Comparison of ENCODE assay signal across 18 cellular contexts in genomic region chr13:52319876-52320275, GRCh38.
"Had no signal": no experiment of that assay in that cellular context is flagged by ENCODE, and none has a peak within 500 bp of the region (broad histone marks: within the 10 kb centered on the region; RNA-seq: fewer than 3 reads in every experiment).

No MANE protein-coding gene starts in this region.

- H3K4me1 Mint-ChIP-seq: activated naive CD8-positive, alpha-beta T cell treated with anti-CD3 and anti-CD28 coated beads, Interleukin-2, amount 10 ng/mL, durations not matched to agents 7 days and 5 days; activated T-helper 17 cell treated with anti-CD3 and anti-CD28 coated beads, Interleukin-2, amount 50 U/mL, for 72 hours; neural crest cell had no signal

- FAIRE-seq: colon had no signal

- H3K36me3 Mint-ChIP-seq: activated CD8-positive, alpha-beta memory T cell treated with anti-CD3 and anti-CD28 coated beads, Interleukin-2, amount 10 ng/mL, durations not matched to agents 7 days and 5 days; activated naive CD8-positive, alpha-beta T cell treated with anti-CD3 and anti-CD28 coated beads, Interleukin-2, amount 10 ng/mL, durations not matched to agents 7 days and 5 days had no signal

- H3K27ac Mint-ChIP-seq: activated CD4-positive, alpha-beta memory T cell treated with anti-CD3 and anti-CD28 coated beads, Interleukin-2, amount 10 ng/mL, durations not matched to agents 7 days and 5 days; activated CD4-positive, alpha-beta T cell treated with anti-CD3 and anti-CD28 coated beads for 36 hours; activated CD8-positive, alpha-beta memory T cell treated with anti-CD3 and anti-CD28 coated beads, Interleukin-2, amount 10 ng/mL, durations not matched to agents 7 days and 5 days; activated naive CD8-positive, alpha-beta T cell treated with anti-CD3 and anti-CD28 coated beads, Interleukin-2, amount 10 ng/mL, durations not matched to agents 7 days and 5 days; activated T-helper 17 cell treated with anti-CD3 and anti-CD28 coated beads, Interleukin-2, amount 50 U/mL, for 72 hours had no signal

- H3K4me3 ChIP-seq: body of pancreas, dorsolateral prefrontal cortex, gastrocnemius medialis, heart left ventricle, left ventricle myocardium inferior, right atrium auricular region, stomach had no signal

- DNase-seq: activated CD4-positive, alpha-beta memory T cell treated with anti-CD3 and anti-CD28 coated beads, Interleukin-2, amount 10 ng/mL, durations not matched to agents 7 days and 5 days; activated CD4-positive, alpha-beta T cell treated with anti-CD3 and anti-CD28 coated beads for 36 hours; activated CD8-positive, alpha-beta memory T cell treated with anti-CD3 and anti-CD28 coated beads, Interleukin-2, amount 10 ng/mL, durations not matched to agents 7 days and 5 days; activated naive CD4-positive, alpha-beta T cell; activated naive CD8-positive, alpha-beta T cell treated with anti-CD3 and anti-CD28 coated beads, Interleukin-2, amount 10 ng/mL, durations not matched to agents 7 days and 5 days; body of pancreas; central memory CD4-positive, alpha-beta T cell; dorsolateral prefrontal cortex; gastrocnemius medialis; heart left ventricle; left ventricle myocardium inferior; stimulated activated CD4-positive, alpha-beta T cell treated with anti-CD3 and anti-CD28 coated beads, Interleukin-4, amount 100 ng/mL, for 1 hour; stomach had no signal

- H3K36me3 ChIP-seq: gastrocnemius medialis, heart left ventricle, left ventricle myocardium inferior, right atrium auricular region, stomach had no signal

- H3K9me3 ChIP-seq: body of pancreas, gastrocnemius medialis, heart left ventricle, left ventricle myocardium inferior, right atrium auricular region, stomach had no signal

- H3K4me3 Mint-ChIP-seq: activated CD4-positive, alpha-beta memory T cell treated with anti-CD3 and anti-CD28 coated beads, Interleukin-2, amount 10 ng/mL, durations not matched to agents 7 days and 5 days; activated CD4-positive, alpha-beta T cell treated with anti-CD3 and anti-CD28 coated beads for 36 hours; activated CD8-positive, alpha-beta memory T cell treated with anti-CD3 and anti-CD28 coated beads, Interleukin-2, amount 10 ng/mL, durations not matched to agents 7 days and 5 days; activated naive CD8-positive, alpha-beta T cell treated with anti-CD3 and anti-CD28 coated beads, Interleukin-2, amount 10 ng/mL, durations not matched to agents 7 days and 5 days; activated T-helper 17 cell treated with anti-CD3 and anti-CD28 coated beads, Interleukin-2, amount 50 U/mL, for 72 hours; neural crest cell had no signal

- H3K4me1 ChIP-seq: body of pancreas, gastrocnemius medialis, heart left ventricle, left ventricle myocardium inferior, right atrium auricular region, stomach had no signal

- H3K9me3 Mint-ChIP-seq: activated CD4-positive, alpha-beta memory T cell treated with anti-CD3 and anti-CD28 coated beads, Interleukin-2, amount 10 ng/mL, durations not matched to agents 7 days and 5 days; activated naive CD8-positive, alpha-beta T cell treated with anti-CD3 and anti-CD28 coated beads, Interleukin-2, amount 10 ng/mL, durations not matched to agents 7 days and 5 days; activated T-helper 17 cell treated with anti-CD3 and anti-CD28 coated beads, Interleukin-2, amount 50 U/mL, for 72 hours; neural crest cell had no signal

- H3K27me3 ChIP-seq: body of pancreas, gastrocnemius medialis, heart left ventricle, right atrium auricular region, stomach had no signal

- H3K27ac ChIP-seq: body of pancreas, dorsolateral prefrontal cortex, epithelial cell of prostate, gastrocnemius medialis, heart left ventricle, left ventricle myocardium inferior, right atrium auricular region, stomach had no signal

- ATAC-seq: activated CD4-positive, alpha-beta T cell treated with anti-CD3 and anti-CD28 coated beads for 36 hours; activated CD8-positive, alpha-beta memory T cell treated with anti-CD3 and anti-CD28 coated beads, Interleukin-2, amount 10 ng/mL, durations not matched to agents 7 days and 5 days; activated T-helper 17 cell treated with anti-CD3 and anti-CD28 coated beads, Interleukin-2, amount 50 U/mL, for 72 hours; body of pancreas; gastrocnemius medialis; heart left ventricle had no signal
